In genomic region chr17:8176197-8176940, GRCh38 we compare ENCODE assay signal across 8 cellular contexts. TPM values are rescaled to one million over a fixed set of nuclear protein-coding genes. Genes with fewer than 3 reads are reported as not detected.
DNase-seq lines count a peak whose midpoint lies in the region; ATAC-seq and TF ChIP-seq lines count a peak whose summit lies in the region.

Gene TMEM107 (minus strand): TSS chr17:8176380. CDS start chr17:8176286, 94 bp downstream.

- H3K79me2 ChIP-seq in MM.1S (ENCODE audit: low read length) (no peaks in the 10 kb centered on the region; the same call in 1 of the 2 replicates), SU-DHL-6 (ENCODE audit: insufficient read depth, low read length) (no peaks in the 10 kb centered on the region; the same call in 1 of the 2 replicates), osteoblast (ENCODE audit: insufficient read depth, low read length) (peaks cover 17% of the 10 kb centered on the region)

- H3K4me1 Mint-ChIP-seq in activated naive CD8-positive, alpha-beta T cell (ENCODE audit: low read depth) = peaks cover 41% of the 10 kb centered on the region
- peaks cover 19% of the 10 kb centered on the region for H3K4me1 Mint-ChIP-seq in glutamatergic neuron (ENCODE audit: low read depth, unreplicated experiment)

- H3K4me2 ChIP-seq in BLaER1 treated with 17β-estradiol and CSF1 and Interleukin-3, amounts not matched to agents 10 nM and 100 nM = peak within 1 kb of the TSS; percentile 90 to 99 (median 95)
- peak within 1 kb of the TSS; percentile 90 for H3K4me2 ChIP-seq in MM.1S (ENCODE audit: low read depth, low read length)
- peak within 1 kb of the TSS; percentile 91 for H3K4me2 ChIP-seq in SU-DHL-6 (ENCODE audit: low read depth, low read length, poor library complexity, severe bottlenecking)
- peak within 1 kb of the TSS; percentile 99 for H3K4me2 ChIP-seq in osteoblast (ENCODE audit: insufficient read depth, low read length)

- no peaks in the 10 kb centered on the region for H3K9me2 ChIP-seq in MM.1S (replicated peaks; ENCODE audit: insufficient read depth, low read length)
- no peaks in the 10 kb centered on the region for H3K9me2 ChIP-seq in SU-DHL-6 (replicated peaks; ENCODE audit: insufficient read depth, low read length)

- no peaks in the 10 kb centered on the region for H3K27me3 ChIP-seq in BLaER1 treated with 17β-estradiol and CSF1 and Interleukin-3, amounts not matched to agents 10 nM and 100 nM
- no peaks in the 10 kb centered on the region for H3K27me3 ChIP-seq in MM.1S (replicated peaks; ENCODE audit: insufficient read depth, low read length)
- no peaks in the 10 kb centered on the region for H3K27me3 ChIP-seq in SU-DHL-6 (ENCODE audit: low read length)
- no peaks in the 10 kb centered on the region for H3K27me3 ChIP-seq in osteoblast (ENCODE audit: insufficient read depth, low read length)
- no peaks in the 10 kb centered on the region for H3K27me3 ChIP-seq in tibial artery

- no peaks in the 10 kb centered on the region for H3K9me3 ChIP-seq in BLaER1 treated with 17β-estradiol and CSF1 and Interleukin-3, amounts not matched to agents 10 nM and 100 nM (replicated peaks in 1 of 11)
- H3K9me3 ChIP-seq in MM.1S (replicated peaks; ENCODE audit: insufficient read depth, low read length) (no peaks in the 10 kb centered on the region), SU-DHL-6 (ENCODE audit: insufficient read depth, low read length) (no peaks in the 10 kb centered on the region), osteoblast (ENCODE audit: low read depth, low read length) (no peaks in the 10 kb centered on the region), tibial artery (no peaks in the 10 kb centered on the region)

- H3K36me3 ChIP-seq in BLaER1 treated with 17β-estradiol and CSF1 and Interleukin-3, amounts not matched to agents 10 nM and 100 nM = no peaks in the 10 kb centered on the region
- H3K36me3 ChIP-seq in MM.1S (replicated peaks; ENCODE audit: insufficient read depth, low read length) = no peaks in the 10 kb centered on the region
- no peaks in the 10 kb centered on the region for H3K36me3 ChIP-seq in SU-DHL-6 (ENCODE audit: low read length)
- no peaks in the 10 kb centered on the region for H3K36me3 ChIP-seq in osteoblast (ENCODE audit: insufficient read depth, low read length)
- H3K36me3 ChIP-seq in tibial artery = no peaks in the 10 kb centered on the region

- H2AFZ ChIP-seq in MM.1S (ENCODE audit: low read length) = peak within 1 kb of the TSS; percentile 88
- peak within 1 kb of the TSS; percentile 86 for H2AFZ ChIP-seq in SU-DHL-6 (ENCODE audit: low read depth, low read length, severe bottlenecking)
- H2AFZ ChIP-seq in osteoblast (ENCODE audit: low read length) = peak within 1 kb of the TSS; percentile 97

- peak within 1 kb of the TSS; percentile 59 to 75 (median 68) for H3K4me3 ChIP-seq in BLaER1 treated with 17β-estradiol and CSF1 and Interleukin-3, amounts not matched to agents 10 nM and 100 nM
- peak within 1 kb of the TSS; percentile 90 for H3K4me3 ChIP-seq in MM.1S (ENCODE audit: low read length)
- H3K4me3 ChIP-seq in SU-DHL-6 (ENCODE audit: insufficient read depth, low read length, poor library complexity, severe bottlenecking) = peak within 1 kb of the TSS; percentile 78
- H3K4me3 ChIP-seq in osteoblast (ENCODE audit: insufficient read depth, low read length) = peak within 1 kb of the TSS; percentile 92
- peak within 1 kb of the TSS; percentile 54 to 69 for H3K4me3 ChIP-seq in tibial artery

- TF ChIP-seq CTCF in MM.1S (IDR thresholded peaks at IDR 0.05; ENCODE audit: low read length) = peak; percentile 14; the same call in 1 of the 2 replicates
- TF ChIP-seq CTCF in SU-DHL-6 (IDR thresholded peaks at IDR 0.05; ENCODE audit: insufficient read depth, low read length, poor library complexity, severe bottlenecking) = no peak
- TF ChIP-seq CTCF in glutamatergic neuron (IDR thresholded peaks at IDR 0.05; ENCODE audit: partially characterized antibody, unreplicated experiment) = no peak
- no peak for TF ChIP-seq CTCF in osteoblast (IDR thresholded peaks at IDR 0.05; ENCODE audit: extremely low read depth, low read depth, low read length)
- no peak for TF ChIP-seq CTCF in tibial artery (IDR thresholded peaks at IDR 0.05)

- H3K9me3 Mint-ChIP-seq in activated naive CD8-positive, alpha-beta T cell (ENCODE audit: low read depth) = no peaks in the 10 kb centered on the region
- H3K9me3 Mint-ChIP-seq in glutamatergic neuron (ENCODE audit: unreplicated experiment) = peaks cover 18% of the 10 kb centered on the region

- H3K27me3 Mint-ChIP-seq in activated naive CD8-positive, alpha-beta T cell = no peaks in the 10 kb centered on the region
- H3K27me3 Mint-ChIP-seq in glutamatergic neuron (ENCODE audit: unreplicated experiment) = peaks cover 11% of the 10 kb centered on the region

- H3K36me3 Mint-ChIP-seq in activated naive CD8-positive, alpha-beta T cell = no peaks in the 10 kb centered on the region
- no peaks in the 10 kb centered on the region for H3K36me3 Mint-ChIP-seq in glutamatergic neuron (ENCODE audit: unreplicated experiment)

- H3K4me3 Mint-ChIP-seq in activated naive CD8-positive, alpha-beta T cell = peak within 1 kb of the TSS; percentile 92
- H3K4me3 Mint-ChIP-seq in glutamatergic neuron (ENCODE audit: unreplicated experiment) = peak within 1 kb of the TSS; percentile 97

- no peaks in the 10 kb centered on the region for H4K20me1 ChIP-seq in BLaER1 treated with 17β-estradiol and CSF1 and Interleukin-3, amounts not matched to agents 10 nM and 100 nM
- H4K20me1 ChIP-seq in MM.1S (ENCODE audit: insufficient read depth, low read length) (no peaks in the 10 kb centered on the region), SU-DHL-6 (ENCODE audit: low read depth, low read length) (no peaks in the 10 kb centered on the region), osteoblast (ENCODE audit: insufficient read depth, low read length) (no peaks in the 10 kb centered on the region)

- intact Hi-C loops in tibial artery (cut with DNase I; ENCODE audit: low total_unique reads) = no loop called here

- H3K27ac Mint-ChIP-seq in activated naive CD8-positive, alpha-beta T cell = peak within 1 kb of the TSS; percentile 91
- peak within 1 kb of the TSS; percentile 91 for H3K27ac Mint-ChIP-seq in glutamatergic neuron (ENCODE audit: unreplicated experiment)

- ATAC-seq in GM21390 (IDR thresholded peaks at IDR 0.05; ENCODE audit: unreplicated experiment) = peak; percentile 44

- DNase-seq in MM.1S (peak; percentile 94), glutamatergic neuron (peak; percentile 93), osteoblast (ENCODE audit: insufficient read length, low spot score, missing footprints) (peak; percentile 94), tibial artery (peak; percentile 87 to 92)

- H3F3A ChIP-seq in MM.1S (ENCODE audit: insufficient read depth, low read length) = peaks cover 23% of the 10 kb centered on the region
- peaks cover 28% of the 10 kb centered on the region for H3F3A ChIP-seq in SU-DHL-6 (ENCODE audit: insufficient read depth)

- peaks cover 43 to 52% (median 49%) of the 10 kb centered on the region in 10 experiments for H3K4me1 ChIP-seq in BLaER1 treated with 17β-estradiol and CSF1 and Interleukin-3, amounts not matched to agents 10 nM and 100 nM
- H3K4me1 ChIP-seq in MM.1S (ENCODE audit: low read length) = peaks cover 17% of the 10 kb centered on the region; the same call in 1 of the 2 replicates
- peaks cover 27% of the 10 kb centered on the region for H3K4me1 ChIP-seq in osteoblast (ENCODE audit: insufficient read depth, low read length)
- peaks cover 0 to 36% (median 23%) of the 10 kb centered on the region in 4 donors for H3K4me1 ChIP-seq in tibial artery

- peak within 1 kb of the TSS; percentile 58 to 99 (median 95) for H3K27ac ChIP-seq in BLaER1 treated with 17β-estradiol and CSF1 and Interleukin-3, amounts not matched to agents 10 nM and 100 nM
- H3K27ac ChIP-seq in MM.1S (ENCODE audit: low read length) (peak within 1 kb of the TSS; percentile 64), SU-DHL-6 (ENCODE audit: low read depth, low read length) (peak within 1 kb of the TSS; percentile 45), osteoblast (ENCODE audit: low read depth, low read length) (peak within 1 kb of the TSS; percentile 83), tibial artery (peak within 1 kb of the TSS; percentile 80 to 81)

- H3K9ac ChIP-seq in BLaER1 treated with 17β-estradiol and CSF1 and Interleukin-3, amounts not matched to agents 10 nM and 100 nM = peak within 1 kb of the TSS; percentile 84 to 94 (median 92)
- H3K9ac ChIP-seq in MM.1S (ENCODE audit: low read length) = peak within 1 kb of the TSS; percentile 74
- H3K9ac ChIP-seq in SU-DHL-6 (ENCODE audit: low read length) = peak within 1 kb of the TSS; percentile 87

RNA-seq across cellular contexts. Expression of gene TMEM107, which starts in this region (rescaled TPM):
- total RNA-seq in glutamatergic neuron (ENCODE audit: unreplicated experiment) (12.8 TPM), osteoblast (8.3 and 8.8 TPM in 2 replicates)

Comparison
In these comparisons a context has a peak if more than half of its experiments do, and no peak if none do; other contexts are left out.
1. Peak in every context shown above with its lines: DNase-seq, ATAC-seq, H3K4me3 ChIP-seq and H3K27ac ChIP-seq.
2. H3K27ac ChIP-seq: peak in every context shown above with its lines; median percentile 95 in BLaER1 treated with 17β-estradiol and CSF1 and Interleukin-3, amounts not matched to agents 10 nM and 100 nM; 83 in osteoblast; 80 in tibial artery; 64 in MM.1S; 45 in SU-DHL-6.